20 cellular contexts compared by ENCODE assay signal in genomic region chr20:49478266-49478665, GRCh38. TPM values are rescaled to one million over a fixed set of nuclear protein-coding genes. Genes with fewer than 3 reads are reported as not detected.
"Had no signal": no experiment of that assay in that cellular context is flagged by ENCODE, and none has a peak within 500 bp of the region (broad histone marks: within the 10 kb centered on the region; RNA-seq: fewer than 3 reads in every experiment).

No MANE protein-coding gene starts in this region.

- FAIRE-seq: colon, endothelial cell of umbilical vein, frontal cortex, small intestine, urothelium cell line had no signal

- H3K36me3 ChIP-seq: left ventricle myocardium inferior, right atrium auricular region had no signal

- H3K4me3 ChIP-seq: left ventricle myocardium inferior, lung, psoas muscle, right atrium auricular region had no signal

- DNase-seq: cerebellar nuclear complex; endodermal cell; erythroblast; islet precursor cell; left ventricle myocardium inferior; mesenchymal stem cell; midbrain; occipital lobe; psoas muscle; small intestine; stimulated activated CD4-positive, alpha-beta T cell treated with anti-CD3 and anti-CD28 coated beads, Interleukin-12 subunit alpha, Interleukin-12 subunit beta, amount 100 ng/mL, for 4 hours; stimulated activated naive CD4-positive, alpha-beta T cell; trophoblast cell had no signal

- H3K27ac ChIP-seq: left ventricle myocardium inferior, psoas muscle, right atrium auricular region had no signal

- ATAC-seq: natural killer cell treated with Interleukin-12 subunit alpha and Interleukin-12 subunit beta and Interleukin-15 and Interleukin-18, amount 100 ng/mL, for 72 hours; psoas muscle had no signal

- H3K9me3 ChIP-seq: left ventricle myocardium inferior, psoas muscle had no signal

- H3K27me3 ChIP-seq: right atrium auricular region had no signal

RNA-seq across cellular contexts. Expression of gene KCNB1, which starts 4.2 kb away (rescaled TPM):
- total RNA-seq: endothelial cell of umbilical vein; natural killer cell treated with Interleukin-12 subunit alpha and Interleukin-12 subunit beta and Interleukin-15 and Interleukin-18, amount 100 ng/mL, for 72 hours had no signal
- polyA plus RNA-seq: endothelial cell of umbilical vein had no signal
